ENCODE assay signal across 9 cellular contexts in genomic region chr16:67966549-67967182, GRCh38. TPM values are rescaled to one million over a fixed set of nuclear protein-coding genes. Genes with fewer than 3 reads are reported as not detected.
DNase-seq lines count a peak whose midpoint lies in the region; ATAC-seq, FAIRE-seq and TF ChIP-seq lines count a peak whose summit lies in the region.
"Had no signal": no experiment of that assay in that cellular context is flagged by ENCODE, and none has a peak within 500 bp of the region (broad histone marks: within the 10 kb centered on the region; RNA-seq: fewer than 3 reads in every experiment).

No MANE protein-coding gene starts in this region.

- TF ChIP-seq CTCF in WI38 (IDR thresholded peaks at IDR 0.05; ENCODE audit: low read depth, low read length) (no peak), right atrium auricular region (IDR thresholded peaks at IDR 0.05) (no peak)

- H3K27ac Mint-ChIP-seq in activated naive CD4-positive, alpha-beta T cell treated with anti-CD3 and anti-CD28 coated beads for 36 hours, result no peak overlapping the region
- peak overlapping the region; percentile 84 for H3K27ac Mint-ChIP-seq in stimulated activated memory B cell treated with anti-CD40 and anti-IgM and Interleukin-4, amounts not matched to agents 10 μg/mL and 1 μg/mL and 100 μg/mL, for 72 hours

- H3K4me1 ChIP-seq in right atrium auricular region, result peaks cover 0 to 68% of the 10 kb centered on the region in 2 donors

- H3K27me3 Mint-ChIP-seq in activated naive CD4-positive, alpha-beta T cell treated with anti-CD3 and anti-CD28 coated beads for 36 hours (ENCODE audit: low read depth), result no peaks in the 10 kb centered on the region
- H3K27me3 Mint-ChIP-seq in stimulated activated memory B cell treated with anti-CD40 and anti-IgM and Interleukin-4, amounts not matched to agents 10 μg/mL and 1 μg/mL and 100 μg/mL, for 72 hours, result no peaks in the 10 kb centered on the region

- FAIRE-seq in GM12891 (lab: Jason Lieb, UNC), result no peak
- FAIRE-seq: GM18507 had no signal

- TF ChIP-seq POLR2A in GM12891 (IDR thresholded peaks at IDR 0.05; ENCODE audit: low read depth, low read length), result no peak

- no peaks in the 10 kb centered on the region for H3K9me3 ChIP-seq in right atrium auricular region

- peak overlapping the region; percentile 97 for H3K4me3 Mint-ChIP-seq in activated naive CD4-positive, alpha-beta T cell treated with anti-CD3 and anti-CD28 coated beads for 36 hours
- peak overlapping the region; percentile 98 for H3K4me3 Mint-ChIP-seq in stimulated activated memory B cell treated with anti-CD40 and anti-IgM and Interleukin-4, amounts not matched to agents 10 μg/mL and 1 μg/mL and 100 μg/mL, for 72 hours

- CTCF ChIA-PET in activated naive CD4-positive, alpha-beta T cell treated with anti-CD3 and anti-CD28 coated beads for 36 hours (lab: Charles Lee), result interaction anchor here (0.6 to 1.4 kb wide), 3 partner anchors 74 to 93 kb away, joined by 3 to 4 read pairs (median 3); no protein-coding TSS in a partner anchor

- H3K36me3 Mint-ChIP-seq in activated naive CD4-positive, alpha-beta T cell treated with anti-CD3 and anti-CD28 coated beads for 36 hours (ENCODE audit: low read depth), result peaks cover 3% of the 10 kb centered on the region
- H3K36me3 Mint-ChIP-seq in stimulated activated memory B cell treated with anti-CD40 and anti-IgM and Interleukin-4, amounts not matched to agents 10 μg/mL and 1 μg/mL and 100 μg/mL, for 72 hours, result peaks cover 15% of the 10 kb centered on the region

- intact Hi-C loops in activated naive CD4-positive, alpha-beta T cell treated with anti-CD3 and anti-CD28 coated beads for 36 hours (cut with micrococcal nuclease), result no loop called here

- no peaks in the 10 kb centered on the region for H3K9me3 Mint-ChIP-seq in activated naive CD4-positive, alpha-beta T cell treated with anti-CD3 and anti-CD28 coated beads for 36 hours
- no peaks in the 10 kb centered on the region for H3K9me3 Mint-ChIP-seq in stimulated activated memory B cell treated with anti-CD40 and anti-IgM and Interleukin-4, amounts not matched to agents 10 μg/mL and 1 μg/mL and 100 μg/mL, for 72 hours

- DNase-seq in activated naive CD4-positive, alpha-beta T cell treated with anti-CD3 and anti-CD28 coated beads for 36 hours, result no peak
- no peak for DNase-seq in activated naive CD4-positive, alpha-beta T cell (lab: John Stamatoyannopoulos, UW)
- DNase-seq in right atrium auricular region (ENCODE audit: low spot score) (no peak), NCI-H187 treated with DMSO at 0.1 percent for 48 hours (lab: John Stamatoyannopoulos, UW) (no peak), C1 segment of cervical spinal cord (lab: John Stamatoyannopoulos, UW) (no peak), GM12891 (ENCODE audit: insufficient read length, low spot score) (no peak)

- ATAC-seq in stimulated activated memory B cell treated with anti-CD40 and anti-IgM and Interleukin-4, amounts not matched to agents 10 μg/mL and 1 μg/mL and 100 μg/mL, for 72 hours, result no peak

- H3K4me1 Mint-ChIP-seq in activated naive CD4-positive, alpha-beta T cell treated with anti-CD3 and anti-CD28 coated beads for 36 hours (ENCODE audit: low read depth), result peaks cover 10% of the 10 kb centered on the region
- peaks cover 53% of the 10 kb centered on the region for H3K4me1 Mint-ChIP-seq in stimulated activated memory B cell treated with anti-CD40 and anti-IgM and Interleukin-4, amounts not matched to agents 10 μg/mL and 1 μg/mL and 100 μg/mL, for 72 hours

- H3K27me3 ChIP-seq in right atrium auricular region, result no peaks in the 10 kb centered on the region

- H3K4me3 ChIP-seq in WI38 (ENCODE audit: low read depth, low read length), result peak overlapping the region; percentile 99
- peak overlapping the region; percentile 88 to 99 for H3K4me3 ChIP-seq in right atrium auricular region

- H3K27ac ChIP-seq in right atrium auricular region, result peak overlapping the region; percentile 96 to 99

- peaks cover 29% of the 10 kb centered on the region for H3K36me3 ChIP-seq in right atrium auricular region

TF ChIP-seq in GM12891, 5 proteins besides CTCF, POLR2A, EP300 and RAD21:
- TF ChIP-seq POLR2AphosphoS5 (IDR thresholded peaks at IDR 0.05; ENCODE audit: low read depth, low read length) (no peak), TAF1 (IDR thresholded peaks at IDR 0.05; ENCODE audit: low read depth, low read length) (no peak), POU2F2 (IDR thresholded peaks at IDR 0.05; ENCODE audit: low read depth, low read length) (no peak), PAX5 (IDR thresholded peaks at IDR 0.05; ENCODE audit: insufficient read depth, low read length, severe bottlenecking) (no peak), SPI1 (IDR thresholded peaks at IDR 0.05; ENCODE audit: low read depth, low read length) (no peak)

RNA-seq across cellular contexts. Expression of gene SLC12A4, which starts 1.8 kb away (rescaled TPM):
- 10 to 100 TPM; 24.3 to 28.9 TPM for total RNA-seq in activated naive CD4-positive, alpha-beta T cell treated with anti-CD3 and anti-CD28 coated beads for 36 hours
- total RNA-seq in right atrium auricular region, result 10 to 100 TPM; 39.5 to 85.9 TPM
- polyA plus RNA-seq in GM12891 (2012; ENCODE audit: low read depth, missing spikeins), result 18.0 TPM

RNA-seq across cellular contexts. Expression of gene DPEP3, which starts 13.6 kb away (rescaled TPM):
- under 1 TPM in 1 of 2 experiments, not detected in 1; 0.19 TPM for total RNA-seq in activated naive CD4-positive, alpha-beta T cell treated with anti-CD3 and anti-CD28 coated beads for 36 hours
- not detected for total RNA-seq in right atrium auricular region
- 0.04 TPM for polyA plus RNA-seq in GM12891 (2012; ENCODE audit: low read depth, missing spikeins)

RNA-seq across cellular contexts. Expression of gene LCAT, which starts 22.7 kb away (rescaled TPM):
- 10 to 100 TPM in 1 of 2 experiments, 1 to 10 TPM in 1; 9.1 to 10.0 TPM for total RNA-seq in activated naive CD4-positive, alpha-beta T cell treated with anti-CD3 and anti-CD28 coated beads for 36 hours
- 10 to 100 TPM in 1 of 2 donors, 1 to 10 TPM in 1; 2.9 to 11.8 TPM for total RNA-seq in right atrium auricular region
- polyA plus RNA-seq in GM12891 (2012; ENCODE audit: low read depth, missing spikeins), result 7.0 TPM

RNA-seq across cellular contexts. Expression of gene PSMB10, which starts 30.0 kb away (rescaled TPM):
- 100 to 1,000 TPM; 138 to 147 TPM for total RNA-seq in activated naive CD4-positive, alpha-beta T cell treated with anti-CD3 and anti-CD28 coated beads for 36 hours
- total RNA-seq in right atrium auricular region, result 10 to 100 TPM; 37.3 to 38.4 TPM
- polyA plus RNA-seq in GM12891 (2012; ENCODE audit: low read depth, missing spikeins), result 205 TPM

RNA-seq across cellular contexts. Expression of gene DPEP2, which starts 32.6 kb away (rescaled TPM):
- 1 to 10 TPM; 3.1 to 3.8 TPM for total RNA-seq in activated naive CD4-positive, alpha-beta T cell treated with anti-CD3 and anti-CD28 coated beads for 36 hours
- 1 to 10 TPM in 1 of 2 donors, under 1 TPM in 1; 0.85 to 1.6 TPM for total RNA-seq in right atrium auricular region
- 1.6 TPM for polyA plus RNA-seq in GM12891 (2012; ENCODE audit: low read depth, missing spikeins)
